ENCODE assay signal across 16 cellular contexts in the genomic region with DNA sequence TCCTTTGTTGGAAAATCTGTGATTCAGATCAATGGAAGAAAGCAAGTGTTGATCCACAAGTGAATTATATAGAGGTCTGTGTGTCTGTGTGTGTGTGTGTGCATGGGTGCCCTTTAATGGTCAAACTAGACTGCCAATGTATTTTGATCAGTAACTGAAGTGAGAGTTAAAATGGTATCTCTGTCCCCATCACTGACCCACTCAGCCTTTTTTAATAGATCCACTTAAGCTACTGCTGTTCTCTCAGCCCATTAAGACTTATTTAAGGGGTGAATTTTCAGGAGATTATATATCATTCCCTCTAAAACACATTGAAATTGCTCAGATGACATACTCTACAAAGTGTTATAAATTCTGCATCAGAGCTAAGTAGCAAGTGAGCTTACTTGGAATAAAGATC.
"Had no signal": no experiment of that assay in that cellular context is flagged by ENCODE, and none has a peak within 500 bp of the region (broad histone marks: within the 10 kb centered on the region; RNA-seq: fewer than 3 reads in every experiment).

No MANE protein-coding gene starts in this region.

- H3K4me3 ChIP-seq: coronary artery had no signal

- H3K27ac ChIP-seq: coronary artery had no signal

- DNase-seq: activated CD4-positive, alpha-beta T cell treated with anti-CD3 and anti-CD28 coated beads for 48 hours; activated CD4-positive, alpha-beta T cell treated with anti-CD3 and anti-CD28 coated beads, Interleukin-2, amount 50 U/mL, for 4 hours; activated CD4-positive, CD25-positive, alpha-beta regulatory T cell treated with anti-CD3 and anti-CD28 coated beads, Interleukin-2, amount 50 U/mL, for 72 hours; activated CD8-positive, alpha-beta memory T cell treated with anti-CD3 and anti-CD28 coated beads, Interleukin-2, amount 50 U/mL, for 48 hours; activated CD8-positive, alpha-beta T cell treated with anti-CD3 and anti-CD28 coated beads, Interleukin-2, amount 10 ng/mL, durations not matched to agents 7 days and 5 days; activated effector memory CD4-positive, alpha-beta T cell treated with Interleukin-2 at 50 U/mL for 16 hours; activated naive CD4-positive, alpha-beta T cell; activated T-cell treated with anti-CD3 and anti-CD28 coated beads, Interleukin-2, amount 50 U/mL, for 24 hours; aorta; central memory CD4-positive, alpha-beta T cell; Kasumi-1; NCI-H1105 treated with DMSO at 0.1 percent for 48 hours; NCI-H1930; NCI-H345; NCI-H510A treated with DMSO at 0.1 percent for 48 hours had no signal

- ATAC-seq: activated CD8-positive, alpha-beta T cell treated with anti-CD3 and anti-CD28 coated beads, Interleukin-2, amount 10 ng/mL, durations not matched to agents 7 days and 5 days had no signal
